24 cellular contexts compared by ENCODE assay signal in genomic region chr10:24694086-24694485, GRCh38.
"Had no signal": no experiment of that assay in that cellular context is flagged by ENCODE, and none has a peak within 500 bp of the region (broad histone marks: within the 10 kb centered on the region; RNA-seq: fewer than 3 reads in every experiment).

No MANE protein-coding gene starts in this region.

- H3K36me3 ChIP-seq: breast epithelium, neutrophil, tibial artery, uterus had no signal

- H3K4me3 ChIP-seq: breast epithelium, tibial artery, uterus had no signal

- H3K4me1 ChIP-seq: breast epithelium, uterus had no signal

- H3K27me3 Mint-ChIP-seq: activated naive CD8-positive, alpha-beta T cell treated with anti-CD3 and anti-CD28 coated beads for 36 hours; effector memory CD8-positive, alpha-beta T cell; stimulated activated naive B cell treated with anti-CD40 and anti-IgM and Interleukin-4, amounts not matched to agents 10 μg/mL and 1 μg/mL and 100 μg/mL, for 72 hours had no signal

- H3K27me3 ChIP-seq: breast epithelium, neutrophil, tibial artery, uterus had no signal

- DNase-seq: activated CD4-positive, alpha-beta T cell treated with anti-CD3 and anti-CD28 coated beads for 48 hours; activated CD8-positive, alpha-beta memory T cell treated with anti-CD3 and anti-CD28 coated beads, Interleukin-2, amount 50 U/mL, for 4 hours; activated CD8-positive, alpha-beta T cell treated with anti-CD3 and anti-CD28 coated beads, Interleukin-2, amount 10 ng/mL, durations not matched to agents 7 days and 5 days; activated gamma-delta T cell; activated naive CD8-positive, alpha-beta T cell treated with anti-CD3 and anti-CD28 coated beads for 36 hours; activated T-cell treated with anti-CD3 and anti-CD28 coated beads, Interleukin-2, amount 50 U/mL, for 72 hours; dermis blood vessel endothelial cell; effector memory CD8-positive, alpha-beta T cell; hippocampal formation; left ventricle myocardium superior; mesendoderm; natural killer cell; posterior cingulate gyrus; stimulated activated CD4-positive, alpha-beta T cell treated with anti-CD3 and anti-CD28 coated beads, Interleukin-15, amount 100 ng/mL, for 24 hours; stimulated activated CD4-positive, alpha-beta T cell treated with anti-CD3 and anti-CD28 coated beads, Interleukin-4, amount 100 ng/mL, for 1 hour; stimulated activated naive B cell treated with anti-CD40 and anti-IgM and Interleukin-4, amounts not matched to agents 10 μg/mL and 1 μg/mL and 100 μg/mL, for 72 hours; T-helper 2 cell; tibial artery; uterus had no signal

- H3K27ac ChIP-seq: breast epithelium, epithelial cell of prostate, neutrophil, tibial artery, uterus had no signal

- H3K36me3 Mint-ChIP-seq: activated naive CD8-positive, alpha-beta T cell treated with anti-CD3 and anti-CD28 coated beads for 36 hours; natural killer cell; WTC11 had no signal

- H3K4me3 Mint-ChIP-seq: activated CD8-positive, alpha-beta T cell treated with anti-CD3 and anti-CD28 coated beads, Interleukin-2, amount 10 ng/mL, durations not matched to agents 7 days and 5 days; activated naive CD8-positive, alpha-beta T cell treated with anti-CD3 and anti-CD28 coated beads for 36 hours; activated T-cell treated with anti-CD3 and anti-CD28 coated beads, Interleukin-2, amount 50 U/mL, for 72 hours; effector memory CD8-positive, alpha-beta T cell; natural killer cell; stimulated activated naive B cell treated with anti-CD40 and anti-IgM and Interleukin-4, amounts not matched to agents 10 μg/mL and 1 μg/mL and 100 μg/mL, for 72 hours; WTC11 had no signal

- H3K9me3 Mint-ChIP-seq: activated naive CD8-positive, alpha-beta T cell treated with anti-CD3 and anti-CD28 coated beads for 36 hours; activated T-cell treated with anti-CD3 and anti-CD28 coated beads, Interleukin-2, amount 50 U/mL, for 72 hours; effector memory CD8-positive, alpha-beta T cell; natural killer cell; stimulated activated naive B cell treated with anti-CD40 and anti-IgM and Interleukin-4, amounts not matched to agents 10 μg/mL and 1 μg/mL and 100 μg/mL, for 72 hours; WTC11 had no signal

- H3K4me1 Mint-ChIP-seq: activated naive CD8-positive, alpha-beta T cell treated with anti-CD3 and anti-CD28 coated beads for 36 hours; stimulated activated naive B cell treated with anti-CD40 and anti-IgM and Interleukin-4, amounts not matched to agents 10 μg/mL and 1 μg/mL and 100 μg/mL, for 72 hours had no signal

- FAIRE-seq: TTC549 had no signal

- H3K27ac Mint-ChIP-seq: activated CD8-positive, alpha-beta T cell treated with anti-CD3 and anti-CD28 coated beads, Interleukin-2, amount 10 ng/mL, durations not matched to agents 7 days and 5 days; activated naive CD8-positive, alpha-beta T cell treated with anti-CD3 and anti-CD28 coated beads for 36 hours; activated T-cell treated with anti-CD3 and anti-CD28 coated beads, Interleukin-2, amount 50 U/mL, for 72 hours; effector memory CD8-positive, alpha-beta T cell; natural killer cell; stimulated activated naive B cell treated with anti-CD40 and anti-IgM and Interleukin-4, amounts not matched to agents 10 μg/mL and 1 μg/mL and 100 μg/mL, for 72 hours; WTC11 had no signal

- H3K9me3 ChIP-seq: breast epithelium, neutrophil, tibial artery, uterus had no signal
